In genomic region chr6:52881996-52882841, GRCh38 we compare ENCODE assay signal across 1 cellular context.
TF ChIP-seq lines count a peak whose summit lies in the region.

No MANE protein-coding gene starts in this region.

TF ChIP-seq in HepG2, 621 proteins besides CTCF, POLR2A, EP300 and RAD21 (continued from another document and continues in another):
- TF ChIP-seq, protein P1, sequence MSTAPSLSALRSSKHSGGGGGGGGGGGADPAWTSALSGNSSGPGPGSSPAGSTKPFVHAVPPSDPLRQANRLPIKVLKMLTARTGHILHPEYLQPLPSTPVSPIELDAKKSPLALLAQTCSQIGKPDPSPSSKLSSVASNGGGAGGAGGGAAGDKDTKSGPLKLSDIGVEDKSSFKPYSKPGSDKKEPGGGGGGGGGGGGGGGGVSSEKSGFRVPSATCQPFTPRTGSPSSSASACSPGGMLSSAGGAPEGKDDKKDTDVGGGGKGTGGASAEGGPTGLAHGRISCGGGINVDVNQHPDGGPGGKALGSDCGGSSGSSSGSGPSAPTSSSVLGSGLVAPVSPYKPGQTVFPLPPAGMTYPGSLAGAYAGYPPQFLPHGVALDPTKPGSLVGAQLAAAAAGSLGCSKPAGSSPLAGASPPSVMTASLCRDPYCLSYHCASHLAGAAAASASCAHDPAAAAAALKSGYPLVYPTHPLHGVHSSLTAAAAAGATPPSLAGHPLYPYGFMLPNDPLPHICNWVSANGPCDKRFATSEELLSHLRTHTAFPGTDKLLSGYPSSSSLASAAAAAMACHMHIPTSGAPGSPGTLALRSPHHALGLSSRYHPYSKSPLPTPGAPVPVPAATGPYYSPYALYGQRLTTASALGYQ (CRISPR knock-in tag; IDR thresholded peaks at IDR 0.05), result 0 out of 2 replicates have a peak, but pooled peaks have one; percentile 14
- TF ChIP-seq ZNF317 (CRISPR knock-in tag; IDR thresholded peaks at IDR 0.05) (no peak), CREM (IDR thresholded peaks at IDR 0.05) (no peak), CREM (CRISPR knock-in tag; IDR thresholded peaks at IDR 0.05) (no peak), FOXJ3 (CRISPR knock-in tag; IDR thresholded peaks at IDR 0.05; ENCODE audit: borderline replicate concordance) (0 out of 2 replicates have a peak, but pooled peaks have one; percentile 20), RCOR2 (CRISPR knock-in tag; IDR thresholded peaks at IDR 0.05) (peak; percentile 40; the same call in 1 of the 2 replicates), KAT7 (CRISPR knock-in tag; IDR thresholded peaks at IDR 0.05; ENCODE audit: borderline replicate concordance) (no peak), ZNF652 (CRISPR knock-in tag; IDR thresholded peaks at IDR 0.05; ENCODE audit: borderline replicate concordance, low read depth) (no peak), ZNF460 (CRISPR knock-in tag; IDR thresholded peaks at IDR 0.05; ENCODE audit: borderline replicate concordance) (no peak), REXO4 (CRISPR knock-in tag; IDR thresholded peaks at IDR 0.05; ENCODE audit: borderline replicate concordance) (no peak), ZSCAN21 (CRISPR knock-in tag; IDR thresholded peaks at IDR 0.05; ENCODE audit: borderline replicate concordance) (no peak), MAFG (CRISPR knock-in tag; IDR thresholded peaks at IDR 0.05) (no peak), NKX3-1 (CRISPR knock-in tag; IDR thresholded peaks at IDR 0.05) (0 out of 2 replicates have a peak, but pooled peaks have one; percentile 56), IRX3 (CRISPR knock-in tag; IDR thresholded peaks at IDR 0.05; ENCODE audit: borderline replicate concordance, low read depth) (no peak), JDP2 (CRISPR knock-in tag; IDR thresholded peaks at IDR 0.05; ENCODE audit: borderline replicate concordance) (no peak), ZNF30 (CRISPR knock-in tag; IDR thresholded peaks at IDR 0.05) (no peak), PHF20 (CRISPR knock-in tag; IDR thresholded peaks at IDR 0.05) (no peak), ZSCAN29 (CRISPR knock-in tag; conservative IDR thresholded peaks at IDR 0.05) (no peak), WIZ (CRISPR knock-in tag; IDR thresholded peaks at IDR 0.05) (no peak), ASH2L (IDR thresholded peaks at IDR 0.05; ENCODE audit: insufficient read length, low read depth, low read length) (no peak), IKZF1 (IDR thresholded peaks at IDR 0.05) (no peak), DBP (CRISPR knock-in tag; IDR thresholded peaks at IDR 0.05; ENCODE audit: not compliant biosample characterization) (no peak), BCL6 (CRISPR knock-in tag; IDR thresholded peaks at IDR 0.05) (no peak), ZNF180 (CRISPR knock-in tag; IDR thresholded peaks at IDR 0.05; ENCODE audit: borderline replicate concordance, low read depth) (no peak), ZMYM3 (CRISPR knock-in tag; IDR thresholded peaks at IDR 0.05) (peak; percentile 41; the same call in 1 of the 2 replicates), ZNF225 (CRISPR knock-in tag; IDR thresholded peaks at IDR 0.05) (no peak), GFI1 (CRISPR knock-in tag; IDR thresholded peaks at IDR 0.05; ENCODE audit: borderline replicate concordance) (no peak), ZNF496 (CRISPR knock-in tag; IDR thresholded peaks at IDR 0.05; ENCODE audit: insufficient replicate concordance) (no peak), TEAD3 (CRISPR knock-in tag; optimal IDR thresholded peaks at IDR 0.05; ENCODE audit: borderline replicate concordance) (peak; percentile 63), RBM39 (IDR thresholded peaks at IDR 0.05; ENCODE audit: low read depth, low read length, poor library complexity, severe bottlenecking) (no peak), TGIF2 (CRISPR knock-in tag; IDR thresholded peaks at IDR 0.05) (no peak), ZNF598 (CRISPR knock-in tag; IDR thresholded peaks at IDR 0.05; ENCODE audit: borderline replicate concordance) (no peak; the same call in 1 of the 2 replicates), E2F5 (CRISPR knock-in tag; conservative IDR thresholded peaks at IDR 0.05) (no peak), TOE1 (CRISPR knock-in tag; IDR thresholded peaks at IDR 0.05) (no peak), ZBTB7A (CRISPR knock-in tag; IDR thresholded peaks at IDR 0.05) (no peak), ETV5 (CRISPR knock-in tag; IDR thresholded peaks at IDR 0.05; ENCODE audit: borderline replicate concordance) (peak; percentile 62; the same call in 1 of the 2 replicates), RAD51 (IDR thresholded peaks at IDR 0.05; ENCODE audit: borderline replicate concordance) (no peak), NCOA2 (CRISPR knock-in tag; IDR thresholded peaks at IDR 0.05) (no peak), ZNF121 (CRISPR knock-in tag; IDR thresholded peaks at IDR 0.05) (no peak), ZNF230 (CRISPR knock-in tag; IDR thresholded peaks at IDR 0.05) (no peak), ESRRA (CRISPR knock-in tag; IDR thresholded peaks at IDR 0.05; ENCODE audit: low read depth) (no peak), HNRNPH1 (optimal IDR thresholded peaks at IDR 0.05; ENCODE audit: low read depth, low read length) (no peak), ZSCAN9 (CRISPR knock-in tag; IDR thresholded peaks at IDR 0.05; ENCODE audit: borderline replicate concordance) (no peak), ZNF34 (CRISPR knock-in tag; IDR thresholded peaks at IDR 0.05; ENCODE audit: borderline replicate concordance) (no peak), ZNF33B (CRISPR knock-in tag; IDR thresholded peaks at IDR 0.05) (no peak), PLRG1 (conservative IDR thresholded peaks at IDR 0.05) (no peak), DRAP1 (CRISPR knock-in tag; IDR thresholded peaks at IDR 0.05) (no peak; the same call in 1 of the 2 replicates), ZNF484 (CRISPR knock-in tag; IDR thresholded peaks at IDR 0.05; ENCODE audit: borderline replicate concordance, low read depth) (no peak)
- TF ChIP-seq, protein P2, sequence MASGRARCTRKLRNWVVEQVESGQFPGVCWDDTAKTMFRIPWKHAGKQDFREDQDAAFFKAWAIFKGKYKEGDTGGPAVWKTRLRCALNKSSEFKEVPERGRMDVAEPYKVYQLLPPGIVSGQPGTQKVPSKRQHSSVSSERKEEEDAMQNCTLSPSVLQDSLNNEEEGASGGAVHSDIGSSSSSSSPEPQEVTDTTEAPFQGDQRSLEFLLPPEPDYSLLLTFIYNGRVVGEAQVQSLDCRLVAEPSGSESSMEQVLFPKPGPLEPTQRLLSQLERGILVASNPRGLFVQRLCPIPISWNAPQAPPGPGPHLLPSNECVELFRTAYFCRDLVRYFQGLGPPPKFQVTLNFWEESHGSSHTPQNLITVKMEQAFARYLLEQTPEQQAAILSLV (CRISPR knock-in tag; IDR thresholded peaks at IDR 0.05; ENCODE audit: borderline replicate concordance), result no peak
- TF ChIP-seq, protein P3, sequence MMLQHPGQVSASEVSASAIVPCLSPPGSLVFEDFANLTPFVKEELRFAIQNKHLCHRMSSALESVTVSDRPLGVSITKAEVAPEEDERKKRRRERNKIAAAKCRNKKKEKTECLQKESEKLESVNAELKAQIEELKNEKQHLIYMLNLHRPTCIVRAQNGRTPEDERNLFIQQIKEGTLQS (CRISPR knock-in tag; IDR thresholded peaks at IDR 0.05), result no peak
- TF ChIP-seq, protein P4, sequence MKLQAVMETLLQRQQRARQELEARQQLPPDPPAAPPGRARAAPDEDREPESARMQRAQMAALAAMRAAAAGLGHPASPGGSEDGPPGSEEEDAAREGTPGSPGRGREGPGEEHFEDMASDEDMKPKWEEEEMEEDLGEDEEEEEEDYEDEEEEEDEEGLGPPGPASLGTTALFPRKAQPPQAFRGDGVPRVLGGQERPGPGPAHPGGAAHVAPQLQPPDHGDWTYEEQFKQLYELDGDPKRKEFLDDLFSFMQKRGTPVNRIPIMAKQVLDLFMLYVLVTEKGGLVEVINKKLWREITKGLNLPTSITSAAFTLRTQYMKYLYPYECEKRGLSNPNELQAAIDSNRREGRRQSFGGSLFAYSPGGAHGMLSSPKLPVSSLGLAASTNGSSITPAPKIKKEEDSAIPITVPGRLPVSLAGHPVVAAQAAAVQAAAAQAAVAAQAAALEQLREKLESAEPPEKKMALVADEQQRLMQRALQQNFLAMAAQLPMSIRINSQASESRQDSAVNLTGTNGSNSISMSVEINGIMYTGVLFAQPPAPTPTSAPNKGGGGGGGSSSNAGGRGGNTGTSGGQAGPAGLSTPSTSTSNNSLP (IDR thresholded peaks at IDR 0.05; ENCODE audit: low read depth, low read length), result no peak
- TF ChIP-seq, protein P5, sequence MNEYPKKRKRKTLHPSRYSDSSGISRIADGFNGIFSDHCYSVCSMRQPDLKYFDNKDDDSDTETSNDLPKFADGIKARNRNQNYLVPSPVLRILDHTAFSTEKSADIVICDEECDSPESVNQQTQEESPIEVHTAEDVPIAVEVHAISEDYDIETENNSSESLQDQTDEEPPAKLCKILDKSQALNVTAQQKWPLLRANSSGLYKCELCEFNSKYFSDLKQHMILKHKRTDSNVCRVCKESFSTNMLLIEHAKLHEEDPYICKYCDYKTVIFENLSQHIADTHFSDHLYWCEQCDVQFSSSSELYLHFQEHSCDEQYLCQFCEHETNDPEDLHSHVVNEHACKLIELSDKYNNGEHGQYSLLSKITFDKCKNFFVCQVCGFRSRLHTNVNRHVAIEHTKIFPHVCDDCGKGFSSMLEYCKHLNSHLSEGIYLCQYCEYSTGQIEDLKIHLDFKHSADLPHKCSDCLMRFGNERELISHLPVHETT (CRISPR knock-in tag; conservative IDR thresholded peaks at IDR 0.05), result no peak
- TF ChIP-seq, protein P6, sequence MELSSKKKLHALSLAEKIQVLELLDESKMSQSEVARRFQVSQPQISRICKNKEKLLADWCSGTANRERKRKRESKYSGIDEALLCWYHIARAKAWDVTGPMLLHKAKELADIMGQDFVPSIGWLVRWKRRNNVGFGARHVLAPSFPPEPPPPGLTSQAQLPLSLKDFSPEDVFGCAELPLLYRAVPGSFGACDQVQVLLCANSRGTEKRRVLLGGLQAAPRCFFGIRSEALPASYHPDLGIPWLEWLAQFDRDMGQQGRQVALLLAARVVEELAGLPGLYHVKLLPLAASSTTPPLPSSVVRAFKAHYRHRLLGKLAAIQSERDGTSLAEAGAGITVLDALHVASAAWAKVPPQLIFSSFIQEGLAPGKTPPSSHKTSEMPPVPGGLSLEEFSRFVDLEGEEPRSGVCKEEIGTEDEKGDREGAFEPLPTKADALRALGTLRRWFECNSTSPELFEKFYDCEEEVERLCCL (CRISPR knock-in tag; IDR thresholded peaks at IDR 0.05; ENCODE audit: borderline replicate concordance), result peak; percentile 40; the same call in 1 of the 2 replicates
- TF ChIP-seq, protein P7, sequence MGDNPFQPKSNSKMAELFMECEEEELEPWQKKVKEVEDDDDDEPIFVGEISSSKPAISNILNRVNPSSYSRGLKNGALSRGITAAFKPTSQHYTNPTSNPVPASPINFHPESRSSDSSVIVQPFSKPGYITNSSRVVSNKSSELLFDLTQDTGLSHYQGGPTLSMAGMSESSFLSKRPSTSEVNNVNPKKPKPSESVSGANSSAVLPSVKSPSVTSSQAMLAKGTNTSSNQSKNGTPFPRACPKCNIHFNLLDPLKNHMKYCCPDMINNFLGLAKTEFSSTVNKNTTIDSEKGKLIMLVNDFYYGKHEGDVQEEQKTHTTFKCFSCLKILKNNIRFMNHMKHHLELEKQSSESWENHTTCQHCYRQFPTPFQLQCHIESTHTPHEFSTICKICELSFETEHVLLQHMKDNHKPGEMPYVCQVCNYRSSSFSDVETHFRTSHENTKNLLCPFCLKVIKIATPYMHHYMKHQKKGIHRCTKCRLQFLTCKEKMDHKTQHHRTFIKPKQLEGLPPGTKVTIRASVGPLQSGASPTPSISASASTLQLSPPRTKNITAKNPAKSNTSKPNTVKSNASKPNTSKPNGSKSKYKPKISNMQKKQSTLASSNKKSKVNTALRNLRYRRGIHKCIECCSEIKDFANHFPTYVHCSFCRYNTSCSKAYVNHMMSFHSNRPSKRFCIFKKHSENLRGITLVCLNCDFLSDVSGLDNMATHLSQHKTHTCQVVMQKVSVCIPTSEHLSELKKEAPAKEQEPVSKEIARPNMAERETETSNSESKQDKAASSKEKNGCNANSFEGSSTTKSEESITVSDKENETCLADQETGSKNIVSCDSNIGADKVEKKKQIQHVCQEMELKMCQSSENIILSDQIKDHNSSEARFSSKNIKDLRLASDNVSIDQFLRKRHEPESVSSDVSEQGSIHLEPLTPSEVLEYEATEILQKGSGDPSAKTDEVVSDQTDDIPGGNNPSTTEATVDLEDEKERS (CRISPR knock-in tag; IDR thresholded peaks at IDR 0.05), result 0 out of 2 replicates have a peak, but pooled peaks have one; percentile 34
